ENCODE assay signal across 8 cellular contexts in the genomic region with DNA sequence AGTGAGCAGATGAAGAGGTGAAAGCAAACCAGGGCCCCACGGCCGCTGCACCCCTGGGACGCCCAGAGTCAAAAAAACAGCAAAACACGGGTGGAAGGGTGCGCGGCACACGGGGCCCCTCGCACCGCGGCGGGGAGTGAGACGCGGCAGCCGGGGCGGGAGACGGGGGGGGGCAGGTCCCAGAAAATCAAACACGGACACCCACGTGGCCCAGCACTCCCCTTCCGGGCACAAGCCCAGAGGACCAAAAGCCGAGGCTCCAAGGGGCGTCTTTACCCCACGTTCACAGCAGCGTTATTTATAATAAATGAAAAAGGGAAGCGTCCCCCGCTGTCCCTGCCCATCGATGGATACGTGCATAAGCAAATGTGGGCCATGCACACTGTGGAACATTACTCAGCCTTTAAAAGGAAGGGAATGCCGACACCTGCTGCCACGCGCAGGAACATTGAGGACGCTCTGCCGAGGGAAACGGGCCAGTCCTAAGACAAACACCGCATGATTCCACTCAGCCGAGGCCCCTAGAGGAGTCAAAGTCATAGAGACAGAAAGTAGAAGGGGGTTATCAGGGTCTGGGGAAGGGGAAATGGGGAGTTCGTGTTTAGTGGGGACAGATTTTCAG. TPM values are rescaled to one million over a fixed set of nuclear protein-coding genes. Genes with fewer than 3 reads are reported as not detected.
DNase-seq lines count a peak whose midpoint lies in the region; ATAC-seq lines count a peak whose summit lies in the region.

No MANE protein-coding gene starts in this region.

- ATAC-seq in GM19023 (IDR thresholded peaks at IDR 0.05; ENCODE audit: unreplicated experiment), result peak; percentile 13
- ATAC-seq in HG03064 (IDR thresholded peaks at IDR 0.05; ENCODE audit: low read depth, unreplicated experiment), result peak; percentile 27
- ATAC-seq in left cardiac atrium, result peak; percentile 19 to 25
- no peak for ATAC-seq in GM18873 (IDR thresholded peaks at IDR 0.05; ENCODE audit: low FRiP score, unreplicated experiment)

- intact Hi-C loops in activated T-helper 1 cell treated with anti-CD3 and anti-CD28 coated beads, Interleukin-12 subunit alpha, Interleukin-12 subunit beta, Interleukin-2, Interleukin-4 antibody, amounts not matched to agents 30 ng/mL and 10 ng/mL and 1 ng/mL, durations not matched to agents 14 hours and 24 hours and 36 hours (cut with micrococcal nuclease), result loop anchor here (1.0 to 10.0 kb wide), 8 partner anchors 15 to 872 kb away; a partner anchor contains a TSS
- intact Hi-C loops in left cardiac atrium (cut with DNase I), result no loop called here

- no peak for DNase-seq in activated T-helper 1 cell treated with anti-CD3 and anti-CD28 coated beads, Interleukin-12 subunit alpha, Interleukin-12 subunit beta, Interleukin-2, Interleukin-4 antibody, amounts not matched to agents 30 ng/mL and 10 ng/mL and 1 ng/mL, durations not matched to agents 14 hours and 24 hours and 36 hours (ENCODE audit: low spot score)
- DNase-seq in left cardiac atrium, result no peak
- DNase-seq in NCI-H1436 treated with DMSO at 0.1 percent for 48 hours (lab: John Stamatoyannopoulos, UW), result no peak
- no peak for DNase-seq in inferior parietal cortex (ENCODE audit: extremely low spot score)

- H3K27ac ChIP-seq in skin epidermis, result peak overlapping the region in 20 of 21 experiments; percentile 65 to 94 (median 89)

- H3K27me3 Mint-ChIP-seq in activated T-helper 1 cell treated with anti-CD3 and anti-CD28 coated beads, Interleukin-12 subunit alpha, Interleukin-12 subunit beta, Interleukin-2, Interleukin-4 antibody, amounts not matched to agents 30 ng/mL and 10 ng/mL and 1 ng/mL, durations not matched to agents 14 hours and 24 hours and 36 hours (ENCODE audit: insufficient read depth), result peaks cover 6% of the 10 kb centered on the region

- H3K27ac Mint-ChIP-seq in activated T-helper 1 cell treated with anti-CD3 and anti-CD28 coated beads, Interleukin-12 subunit alpha, Interleukin-12 subunit beta, Interleukin-2, Interleukin-4 antibody, amounts not matched to agents 30 ng/mL and 10 ng/mL and 1 ng/mL, durations not matched to agents 14 hours and 24 hours and 36 hours, result peak overlapping the region; percentile 52

- H3K4me3 ChIP-seq in skin epidermis, result peak overlapping the region; percentile 77 to 100 (median 91)

- peak overlapping the region; percentile 92 for H3K4me3 Mint-ChIP-seq in activated T-helper 1 cell treated with anti-CD3 and anti-CD28 coated beads, Interleukin-12 subunit alpha, Interleukin-12 subunit beta, Interleukin-2, Interleukin-4 antibody, amounts not matched to agents 30 ng/mL and 10 ng/mL and 1 ng/mL, durations not matched to agents 14 hours and 24 hours and 36 hours

- no peaks in the 10 kb centered on the region for H3K9me3 Mint-ChIP-seq in activated T-helper 1 cell treated with anti-CD3 and anti-CD28 coated beads, Interleukin-12 subunit alpha, Interleukin-12 subunit beta, Interleukin-2, Interleukin-4 antibody, amounts not matched to agents 30 ng/mL and 10 ng/mL and 1 ng/mL, durations not matched to agents 14 hours and 24 hours and 36 hours

- H3K4me1 Mint-ChIP-seq in activated T-helper 1 cell treated with anti-CD3 and anti-CD28 coated beads, Interleukin-12 subunit alpha, Interleukin-12 subunit beta, Interleukin-2, Interleukin-4 antibody, amounts not matched to agents 30 ng/mL and 10 ng/mL and 1 ng/mL, durations not matched to agents 14 hours and 24 hours and 36 hours (ENCODE audit: low read depth), result peaks cover 25% of the 10 kb centered on the region

- peaks cover 12% of the 10 kb centered on the region for H3K36me3 Mint-ChIP-seq in activated T-helper 1 cell treated with anti-CD3 and anti-CD28 coated beads, Interleukin-12 subunit alpha, Interleukin-12 subunit beta, Interleukin-2, Interleukin-4 antibody, amounts not matched to agents 30 ng/mL and 10 ng/mL and 1 ng/mL, durations not matched to agents 14 hours and 24 hours and 36 hours (ENCODE audit: low read depth)

RNA-seq across cellular contexts. Expression of a gene that starts 0.7 kb away (rescaled TPM):
- 127 and 132 TPM in 2 replicates for total RNA-seq in activated T-helper 1 cell treated with anti-CD3 and anti-CD28 coated beads, Interleukin-12 subunit alpha, Interleukin-12 subunit beta, Interleukin-2, Interleukin-4 antibody, amounts not matched to agents 30 ng/mL and 10 ng/mL and 1 ng/mL, durations not matched to agents 14 hours and 24 hours and 36 hours
- total RNA-seq in left cardiac atrium, result 100 to 1,000 TPM; 160 to 175 TPM

RNA-seq across cellular contexts. Expression of a gene that starts 3.7 kb away (rescaled TPM):
- total RNA-seq in activated T-helper 1 cell treated with anti-CD3 and anti-CD28 coated beads, Interleukin-12 subunit alpha, Interleukin-12 subunit beta, Interleukin-2, Interleukin-4 antibody, amounts not matched to agents 30 ng/mL and 10 ng/mL and 1 ng/mL, durations not matched to agents 14 hours and 24 hours and 36 hours, result not detected in 2 replicates
- total RNA-seq in left cardiac atrium, result not detected
